In the genomic region with DNA sequence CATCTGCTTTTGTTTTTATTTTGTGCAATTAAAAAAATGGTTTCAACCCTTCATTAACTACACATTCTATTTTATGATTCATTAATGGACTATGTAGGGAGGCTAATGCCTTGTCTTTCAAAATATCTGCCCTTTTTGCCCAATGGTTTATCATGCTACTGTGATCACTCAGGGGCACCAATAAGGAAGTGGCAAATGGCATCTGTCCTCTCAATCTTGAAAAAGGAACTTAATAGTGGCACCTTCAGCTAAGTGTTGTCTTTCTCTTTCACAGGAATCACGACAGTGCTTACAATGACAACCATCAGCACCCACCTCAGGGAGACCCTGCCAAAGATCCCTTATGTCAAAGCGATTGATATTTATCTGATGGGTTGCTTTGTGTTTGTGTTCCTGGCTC, we compare ENCODE assay signal across 14 cellular contexts. TPM values are rescaled to one million over a fixed set of nuclear protein-coding genes. Genes with fewer than 3 reads are reported as not detected.
DNase-seq lines count a peak whose midpoint lies in the region; ATAC-seq and TF ChIP-seq lines count a peak whose summit lies in the region.
"Had no signal": no experiment of that assay in that cellular context is flagged by ENCODE, and none has a peak within 500 bp of the region (broad histone marks: within the 10 kb centered on the region; RNA-seq: fewer than 3 reads in every experiment).

No MANE protein-coding gene starts in this region.

- H3K27me3 Mint-ChIP-seq in naive B cell, result peaks cover 0 to 4% (median 0%) of the 10 kb centered on the region in 3 donors
- peaks cover 15% of the 10 kb centered on the region for H3K27me3 Mint-ChIP-seq in activated T-cell treated with anti-CD3 and anti-CD28 coated beads, Interleukin-2, amount 50 U/mL, for 4 hours (ENCODE audit: low read depth)
- H3K27me3 Mint-ChIP-seq in activated CD8-positive, alpha-beta T cell treated with anti-CD3 and anti-CD28 coated beads for 36 hours, result peaks cover 17% of the 10 kb centered on the region

- H3K9me3 Mint-ChIP-seq in naive B cell, result peaks cover 0 to 4% (median 0%) of the 10 kb centered on the region in 7 donors
- H3K9me3 Mint-ChIP-seq in activated T-cell treated with anti-CD3 and anti-CD28 coated beads, Interleukin-2, amount 50 U/mL, for 4 hours, result no peaks in the 10 kb centered on the region
- no peaks in the 10 kb centered on the region for H3K9me3 Mint-ChIP-seq in activated CD8-positive, alpha-beta T cell treated with anti-CD3 and anti-CD28 coated beads for 36 hours

- H4K20me1 ChIP-seq in OCI-LY3 (ENCODE audit: insufficient read depth, low read length), result no peaks in the 10 kb centered on the region

- DNase-seq in Kasumi-1 (lab: John Stamatoyannopoulos, UW) (peak; percentile 8 to 18), naive B cell (no peak)
- no peak for DNase-seq in activated T-cell treated with anti-CD3 and anti-CD28 coated beads, Interleukin-2, amount 50 U/mL, for 4 hours
- DNase-seq in activated CD8-positive, alpha-beta T cell treated with anti-CD3 and anti-CD28 coated beads for 36 hours, result no peak
- DNase-seq: Caco-2; CD8-positive, alpha-beta memory T cell; DND-41; GDM1; H7 had no signal

- H3K4me1 ChIP-seq in OCI-LY3 (ENCODE audit: low read length), result peaks cover 7% of the 10 kb centered on the region; the same call in 1 of the 2 replicates
- H3K4me1 ChIP-seq: A549, Caco-2 had no signal

- H3K9ac ChIP-seq in OCI-LY3 (ENCODE audit: low read length), result no peak overlapping the region

- intact Hi-C loops in activated CD8-positive, alpha-beta T cell treated with anti-CD3 and anti-CD28 coated beads for 36 hours (cut with micrococcal nuclease), result no loop called here

- POLR2A ChIA-PET in activated CD8-positive, alpha-beta T cell treated with anti-CD3 and anti-CD28 coated beads for 36 hours (lab: Charles Lee), result no interaction called here

- no peaks in the 10 kb centered on the region for H3K36me3 Mint-ChIP-seq in naive B cell
- H3K36me3 Mint-ChIP-seq in activated T-cell treated with anti-CD3 and anti-CD28 coated beads, Interleukin-2, amount 50 U/mL, for 4 hours (ENCODE audit: insufficient read depth), result no peaks in the 10 kb centered on the region
- no peaks in the 10 kb centered on the region for H3K36me3 Mint-ChIP-seq in activated CD8-positive, alpha-beta T cell treated with anti-CD3 and anti-CD28 coated beads for 36 hours (ENCODE audit: low read depth)
- H3K36me3 Mint-ChIP-seq: CD8-positive, alpha-beta memory T cell had no signal

- H3K36me3 ChIP-seq in OCI-LY3 (replicated peaks; ENCODE audit: low read depth, low read length), result no peaks in the 10 kb centered on the region

- H3K79me2 ChIP-seq in OCI-LY3 (ENCODE audit: low read length), result no peaks in the 10 kb centered on the region

- 0 out of 2 replicates have a peak overlapping the region, but pooled peaks have one; percentile 47 for H2AFZ ChIP-seq in OCI-LY3 (ENCODE audit: low read depth, low read length)
- H2AFZ ChIP-seq: GM23338 had no signal

- ATAC-seq in GM18520 (IDR thresholded peaks at IDR 0.05; ENCODE audit: unreplicated experiment), result peak; percentile 49
- ATAC-seq in naive B cell (ENCODE audit: low read depth in 2 of 2), result peak; percentile 55 to 75
- no peak for ATAC-seq in GM19397 (IDR thresholded peaks at IDR 0.05; ENCODE audit: unreplicated experiment)
- no peak for ATAC-seq in activated T-cell treated with anti-CD3 and anti-CD28 coated beads, Interleukin-2, amount 50 U/mL, for 4 hours
- no peak for ATAC-seq in activated CD8-positive, alpha-beta T cell treated with anti-CD3 and anti-CD28 coated beads for 36 hours
- ATAC-seq: A549, GM23338 had no signal

- H3K4me3 ChIP-seq in OCI-LY3 (ENCODE audit: low read length), result no peak overlapping the region
- H3K4me3 ChIP-seq: A549, GM23338 had no signal

- H3K4me3 Mint-ChIP-seq in naive B cell, result no peak overlapping the region
- H3K4me3 Mint-ChIP-seq in activated T-cell treated with anti-CD3 and anti-CD28 coated beads, Interleukin-2, amount 50 U/mL, for 4 hours, result no peak overlapping the region
- H3K4me3 Mint-ChIP-seq in activated CD8-positive, alpha-beta T cell treated with anti-CD3 and anti-CD28 coated beads for 36 hours, result no peak overlapping the region
- H3K4me3 Mint-ChIP-seq: CD8-positive, alpha-beta memory T cell; GM23338 had no signal

- peak overlapping the region in 2 of 6 donors; percentile 55 to 71 for H3K27ac Mint-ChIP-seq in naive B cell
- H3K27ac Mint-ChIP-seq in activated CD8-positive, alpha-beta T cell treated with anti-CD3 and anti-CD28 coated beads for 36 hours, result no peak overlapping the region
- H3K27ac Mint-ChIP-seq: GM23338 had no signal

- H3K9me3 ChIP-seq in OCI-LY3 (ENCODE audit: insufficient read depth, low read length), result no peaks in the 10 kb centered on the region
- H3K9me3 ChIP-seq: A549, Caco-2 had no signal

- peak overlapping the region; percentile 13; the same call in 1 of the 2 replicates for H3K4me2 ChIP-seq in OCI-LY3 (ENCODE audit: low read length)
- H3K4me2 ChIP-seq: A549, GM23338 had no signal

- CTCF ChIA-PET in activated CD8-positive, alpha-beta T cell treated with anti-CD3 and anti-CD28 coated beads for 36 hours (lab: Charles Lee), result no interaction called here

- TF ChIP-seq CTCF in OCI-LY3 (IDR thresholded peaks at IDR 0.05; ENCODE audit: low read depth, low read length), result no peak
- TF ChIP-seq CTCF in activated CD8-positive, alpha-beta T cell treated with anti-CD3 and anti-CD28 coated beads for 36 hours (IDR thresholded peaks at IDR 0.05), result no peak

- no peaks in the 10 kb centered on the region for H3K27me3 ChIP-seq in OCI-LY3 (ENCODE audit: low read depth, low read length)

- H3K27ac ChIP-seq in OCI-LY3 (ENCODE audit: low read length), result no peak overlapping the region
- H3K27ac ChIP-seq: A549 had no signal

- H3K4me1 Mint-ChIP-seq in naive B cell, result peaks cover 0 to 5% (median 4%) of the 10 kb centered on the region in 3 donors
- H3K4me1 Mint-ChIP-seq in activated T-cell treated with anti-CD3 and anti-CD28 coated beads, Interleukin-2, amount 50 U/mL, for 4 hours (ENCODE audit: low read depth), result no peaks in the 10 kb centered on the region
- H3K4me1 Mint-ChIP-seq in activated CD8-positive, alpha-beta T cell treated with anti-CD3 and anti-CD28 coated beads for 36 hours (ENCODE audit: low read depth), result no peaks in the 10 kb centered on the region
- H3K4me1 Mint-ChIP-seq: CD8-positive, alpha-beta memory T cell had no signal

RNA-seq across cellular contexts. Expression of a gene that starts 57.1 kb away (rescaled TPM):
- polyA plus RNA-seq in naive B cell (ENCODE audit: low read depth in 6 of 6), result 10 to 100 TPM; 49.5 to 90.7 (median 61.9) TPM
- total RNA-seq in activated T-cell treated with anti-CD3 and anti-CD28 coated beads, Interleukin-2, amount 50 U/mL, for 4 hours, result 10 to 100 TPM; 19.2 to 23.5 (median 22.0) TPM
- 10 to 100 TPM; 30.5 to 32.8 TPM for total RNA-seq in activated CD8-positive, alpha-beta T cell treated with anti-CD3 and anti-CD28 coated beads for 36 hours

Comparison
In these comparisons a context has a peak if more than half of its experiments do, and no peak if none do; other contexts are left out.
1. ATAC-seq: peak in GM18520 (single experiment) and naive B cell (2 of 2); none in GM19397 (single experiment), activated T-cell treated with anti-CD3 and anti-CD28 coated beads, Interleukin-2, amount 50 U/mL, for 4 hours (0 of 2) and activated CD8-positive, alpha-beta T cell treated with anti-CD3 and anti-CD28 coated beads for 36 hours (single experiment).
2. DNase-seq: peak in Kasumi-1 (2 of 2); none in naive B cell (single experiment), activated T-cell treated with anti-CD3 and anti-CD28 coated beads, Interleukin-2, amount 50 U/mL, for 4 hours (single experiment) and activated CD8-positive, alpha-beta T cell treated with anti-CD3 and anti-CD28 coated beads for 36 hours (single experiment).